ENCODE assay signal across 25 cellular contexts in the genomic region with DNA sequence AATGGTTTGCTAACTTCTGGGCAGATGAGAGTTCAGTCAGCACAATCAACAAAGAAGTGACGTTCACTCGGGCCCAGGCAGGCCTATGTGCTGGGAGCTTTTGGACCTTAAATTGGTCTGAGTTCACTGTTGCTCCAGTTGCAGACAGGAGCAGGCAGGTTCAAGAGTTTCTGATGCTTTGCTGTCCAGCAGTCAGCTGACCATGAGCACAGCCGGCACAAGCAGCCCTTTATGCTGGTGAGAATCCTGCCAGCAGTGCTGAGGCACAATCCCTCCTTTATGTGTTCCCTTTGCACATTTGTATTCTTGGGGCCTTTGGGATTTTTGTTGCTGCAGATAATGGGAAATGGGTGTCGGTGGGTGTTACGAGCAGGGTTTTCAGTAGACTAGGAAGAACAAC.
DNase-seq lines count a peak whose midpoint lies in the region; ATAC-seq and TF ChIP-seq lines count a peak whose summit lies in the region.
"Had no signal": no experiment of that assay in that cellular context is flagged by ENCODE, and none has a peak within 500 bp of the region (broad histone marks: within the 10 kb centered on the region; RNA-seq: fewer than 3 reads in every experiment).

No MANE protein-coding gene starts in this region.

- H3K9me2 ChIP-seq in GM23338 (ENCODE audit: insufficient read depth): no peaks in the 10 kb centered on the region

- H3K4me3 ChIP-seq in GM23338: no peak overlapping the region
- H3K4me3 ChIP-seq: ascending aorta, BLaER1, SK-N-MC, smooth muscle cell had no signal

- no peak overlapping the region for H3K27ac Mint-ChIP-seq in GM23338
- H3K27ac Mint-ChIP-seq: activated CD8-positive, alpha-beta T cell treated with anti-CD3 and anti-CD28 coated beads for 36 hours; activated naive CD4-positive, alpha-beta T cell treated with anti-CD3 and anti-CD28 coated beads, Interleukin-2, amount 50 U/mL, for 24 hours; activated T-helper 2 cell treated with anti-CD3 and anti-CD28 coated beads, Interferon-gamma antibody, Interleukin-2, Interleukin-4, amounts not matched to agents 10 μg/mL and 5 μg/mL and 100 μg/mL, durations not matched to agents 14 hours and 24 hours and 36 hours had no signal

- no peaks in the 10 kb centered on the region for H3K79me2 ChIP-seq in GM23338 (replicated peaks; ENCODE audit: insufficient read depth)

- H3K36me3 ChIP-seq in GM23338 (ENCODE audit: insufficient read depth): no peaks in the 10 kb centered on the region; the same call in 1 of the 2 replicates
- H3K36me3 ChIP-seq: ascending aorta, BLaER1 had no signal

- no peaks in the 10 kb centered on the region for H3K27me3 ChIP-seq in GM23338 (ENCODE audit: insufficient read depth)
- H3K27me3 ChIP-seq: ascending aorta, BLaER1 had no signal

- H3K4me1 Mint-ChIP-seq in GM23338: no peaks in the 10 kb centered on the region
- H3K4me1 Mint-ChIP-seq: activated naive CD4-positive, alpha-beta T cell treated with anti-CD3 and anti-CD28 coated beads, Interleukin-2, amount 50 U/mL, for 24 hours had no signal

- DNase-seq in GM23338 (ENCODE audit: low spot score) (no peak), cerebellar cortex (ENCODE audit: low spot score) (peak; percentile 26), inferior parietal cortex (ENCODE audit: extremely low spot score) (peak; percentile 88), putamen (ENCODE audit: low spot score) (peak; percentile 98), GM03348 (ENCODE audit: low spot score) (no peak)
- DNase-seq in activated CD4-positive, alpha-beta T cell treated with anti-CD3 and anti-CD28 coated beads, Interleukin-2, amount 50 U/mL, for 4 hours: no peak
- DNase-seq: activated CD4-positive, CD25-positive, alpha-beta regulatory T cell treated with anti-CD3 and anti-CD28 coated beads, Interleukin-2, amount 50 U/mL, for 72 hours; activated CD8-positive, alpha-beta T cell treated with anti-CD3 and anti-CD28 coated beads for 36 hours; Caco-2; cerebellar nuclear complex; DMS79; HCEC 1CT; NCI-H1436 treated with DMSO at 0.1 percent for 48 hours; NCI-H2107; NCI-H446 treated with DMSO at 0.1 percent for 48 hours; NCI-H82 had no signal

- H3K4me1 ChIP-seq in GM23338 (ENCODE audit: insufficient read depth): no peaks in the 10 kb centered on the region
- H3K4me1 ChIP-seq: ascending aorta, BLaER1, Caco-2 had no signal

- no peak for TF ChIP-seq CTCF in GM23338 (conservative IDR thresholded peaks at IDR 0.05; ENCODE audit: low read depth in 2 of 2)

- H3F3A ChIP-seq in GM23338 (replicated peaks; ENCODE audit: low read depth): no peaks in the 10 kb centered on the region

- peak overlapping the region; percentile 6; the same call in 1 of the 2 replicates for H2AFZ ChIP-seq in GM23338

- H3K4me3 Mint-ChIP-seq in GM23338: no peak overlapping the region
- H3K4me3 Mint-ChIP-seq: activated CD8-positive, alpha-beta T cell treated with anti-CD3 and anti-CD28 coated beads for 36 hours; activated naive CD4-positive, alpha-beta T cell treated with anti-CD3 and anti-CD28 coated beads, Interleukin-2, amount 50 U/mL, for 24 hours had no signal

- no peaks in the 10 kb centered on the region for H3K36me3 Mint-ChIP-seq in GM23338 (ENCODE audit: low read depth)
- H3K36me3 Mint-ChIP-seq: activated naive CD4-positive, alpha-beta T cell treated with anti-CD3 and anti-CD28 coated beads, Interleukin-2, amount 50 U/mL, for 24 hours had no signal

- H3K27me3 Mint-ChIP-seq in GM23338 (ENCODE audit: insufficient read depth, low read depth, poor library complexity): peaks cover 2% of the 10 kb centered on the region
- H3K27me3 Mint-ChIP-seq: activated CD8-positive, alpha-beta T cell treated with anti-CD3 and anti-CD28 coated beads for 36 hours had no signal

- H3K4me2 ChIP-seq in GM23338: no peak overlapping the region
- H3K4me2 ChIP-seq: BLaER1, KMS-11, smooth muscle cell had no signal

- no peak overlapping the region for H3K27ac ChIP-seq in GM23338 (ENCODE audit: low read depth)
- H3K27ac ChIP-seq: ascending aorta, BLaER1, KMS-11, SK-N-MC had no signal

- ATAC-seq in GM23338 (no peak), HG03025 (IDR thresholded peaks at IDR 0.05; ENCODE audit: low FRiP score, unreplicated experiment) (no peak), GM18502 (IDR thresholded peaks at IDR 0.05; ENCODE audit: poor library complexity, unreplicated experiment) (no peak)
- ATAC-seq: activated CD8-positive, alpha-beta T cell treated with anti-CD3 and anti-CD28 coated beads for 36 hours had no signal

- no peaks in the 10 kb centered on the region for H4K20me1 ChIP-seq in GM23338 (replicated peaks; ENCODE audit: insufficient read depth)
- H4K20me1 ChIP-seq: BLaER1 had no signal

- H3K9me3 Mint-ChIP-seq in GM23338: no peaks in the 10 kb centered on the region; the same call in 2 of the 3 replicates
- H3K9me3 Mint-ChIP-seq: activated CD8-positive, alpha-beta T cell treated with anti-CD3 and anti-CD28 coated beads for 36 hours; activated naive CD4-positive, alpha-beta T cell treated with anti-CD3 and anti-CD28 coated beads, Interleukin-2, amount 50 U/mL, for 24 hours; activated T-helper 2 cell treated with anti-CD3 and anti-CD28 coated beads, Interferon-gamma antibody, Interleukin-2, Interleukin-4, amounts not matched to agents 10 μg/mL and 5 μg/mL and 100 μg/mL, durations not matched to agents 14 hours and 24 hours and 36 hours had no signal

TF ChIP-seq in GM23338, 12 proteins besides CTCF, POLR2A, EP300 and RAD21 (continues in another document):
- TF ChIP-seq CREB1 (CRISPR knock-in tag; IDR thresholded peaks at IDR 0.05; ENCODE audit: low read depth): no peak
- no peak for TF ChIP-seq JUNB (IDR thresholded peaks at IDR 0.05; ENCODE audit: unreplicated experiment)
- TF ChIP-seq, protein P1, sequence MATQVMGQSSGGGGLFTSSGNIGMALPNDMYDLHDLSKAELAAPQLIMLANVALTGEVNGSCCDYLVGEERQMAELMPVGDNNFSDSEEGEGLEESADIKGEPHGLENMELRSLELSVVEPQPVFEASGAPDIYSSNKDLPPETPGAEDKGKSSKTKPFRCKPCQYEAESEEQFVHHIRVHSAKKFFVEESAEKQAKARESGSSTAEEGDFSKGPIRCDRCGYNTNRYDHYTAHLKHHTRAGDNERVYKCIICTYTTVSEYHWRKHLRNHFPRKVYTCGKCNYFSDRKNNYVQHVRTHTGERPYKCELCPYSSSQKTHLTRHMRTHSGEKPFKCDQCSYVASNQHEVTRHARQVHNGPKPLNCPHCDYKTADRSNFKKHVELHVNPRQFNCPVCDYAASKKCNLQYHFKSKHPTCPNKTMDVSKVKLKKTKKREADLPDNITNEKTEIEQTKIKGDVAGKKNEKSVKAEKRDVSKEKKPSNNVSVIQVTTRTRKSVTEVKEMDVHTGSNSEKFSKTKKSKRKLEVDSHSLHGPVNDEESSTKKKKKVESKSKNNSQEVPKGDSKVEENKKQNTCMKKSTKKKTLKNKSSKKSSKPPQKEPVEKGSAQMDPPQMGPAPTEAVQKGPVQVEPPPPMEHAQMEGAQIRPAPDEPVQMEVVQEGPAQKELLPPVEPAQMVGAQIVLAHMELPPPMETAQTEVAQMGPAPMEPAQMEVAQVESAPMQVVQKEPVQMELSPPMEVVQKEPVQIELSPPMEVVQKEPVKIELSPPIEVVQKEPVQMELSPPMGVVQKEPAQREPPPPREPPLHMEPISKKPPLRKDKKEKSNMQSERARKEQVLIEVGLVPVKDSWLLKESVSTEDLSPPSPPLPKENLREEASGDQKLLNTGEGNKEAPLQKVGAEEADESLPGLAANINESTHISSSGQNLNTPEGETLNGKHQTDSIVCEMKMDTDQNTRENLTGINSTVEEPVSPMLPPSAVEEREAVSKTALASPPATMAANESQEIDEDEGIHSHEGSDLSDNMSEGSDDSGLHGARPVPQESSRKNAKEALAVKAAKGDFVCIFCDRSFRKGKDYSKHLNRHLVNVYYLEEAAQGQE (IDR thresholded peaks at IDR 0.05; ENCODE audit: unreplicated experiment): no peak
- no peak for TF ChIP-seq NANOG (IDR thresholded peaks at IDR 0.05; ENCODE audit: borderline replicate concordance)
- TF ChIP-seq POLR2AphosphoS5 (IDR thresholded peaks at IDR 0.05; ENCODE audit: low read depth): no peak
- TF ChIP-seq, protein P2, sequence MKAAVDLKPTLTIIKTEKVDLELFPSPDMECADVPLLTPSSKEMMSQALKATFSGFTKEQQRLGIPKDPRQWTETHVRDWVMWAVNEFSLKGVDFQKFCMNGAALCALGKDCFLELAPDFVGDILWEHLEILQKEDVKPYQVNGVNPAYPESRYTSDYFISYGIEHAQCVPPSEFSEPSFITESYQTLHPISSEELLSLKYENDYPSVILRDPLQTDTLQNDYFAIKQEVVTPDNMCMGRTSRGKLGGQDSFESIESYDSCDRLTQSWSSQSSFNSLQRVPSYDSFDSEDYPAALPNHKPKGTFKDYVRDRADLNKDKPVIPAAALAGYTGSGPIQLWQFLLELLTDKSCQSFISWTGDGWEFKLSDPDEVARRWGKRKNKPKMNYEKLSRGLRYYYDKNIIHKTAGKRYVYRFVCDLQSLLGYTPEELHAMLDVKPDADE (IDR thresholded peaks at IDR 0.05): no peak
- TF ChIP-seq EZH2 (IDR thresholded peaks at IDR 0.05; ENCODE audit: low read depth, unreplicated experiment): no peak
- no peak for TF ChIP-seq ZNF114 (CRISPR knock-in tag; IDR thresholded peaks at IDR 0.05)

Comparison
In these comparisons a context has a peak if more than half of its experiments do, and no peak if none do; other contexts are left out.
1. DNase-seq: peak in cerebellar cortex (single experiment), inferior parietal cortex (single experiment) and putamen (single experiment); none in GM23338 (single experiment), activated CD4-positive, alpha-beta T cell treated with anti-CD3 and anti-CD28 coated beads, Interleukin-2, amount 50 U/mL, for 4 hours (0 of 2) and GM03348 (single experiment).